Comparison of ENCODE assay signal across 23 cellular contexts in genomic region chr6:44158770-44159228, GRCh38. TPM values are rescaled to one million over a fixed set of nuclear protein-coding genes. Genes with fewer than 3 reads are reported as not detected.
"Had no signal": no experiment of that assay in that cellular context is flagged by ENCODE, and none has a peak within 500 bp of the region (broad histone marks: within the 10 kb centered on the region; RNA-seq: fewer than 3 reads in every experiment).

Gene CAPN11 (plus strand): TSS chr6:44158820. CDS start chr6:44158849, 29 bp downstream.

- H3K4me3 Mint-ChIP-seq: immature natural killer cell; natural killer cell; stimulated activated effector memory CD8-positive, alpha-beta T cell treated with anti-CD3 and anti-CD28 coated beads, Interleukin-12 subunit alpha, Interleukin-12 subunit beta, amount 100 ng/mL, for 72 hours; type B pancreatic cell had no signal

- H3K9me3 ChIP-seq: lower lobe of right lung, prostate gland, right atrium auricular region, sigmoid colon, suprapubic skin, tibial artery had no signal

- H3K36me3 Mint-ChIP-seq: immature natural killer cell; natural killer cell; stimulated activated effector memory CD8-positive, alpha-beta T cell treated with anti-CD3 and anti-CD28 coated beads, Interleukin-12 subunit alpha, Interleukin-12 subunit beta, amount 100 ng/mL, for 72 hours; type B pancreatic cell had no signal

- ATAC-seq: left colon; left ventricle myocardium superior; lower lobe of right lung; natural killer cell; stimulated activated effector memory CD8-positive, alpha-beta T cell treated with anti-CD3 and anti-CD28 coated beads, Interleukin-12 subunit alpha, Interleukin-12 subunit beta, amount 100 ng/mL, for 72 hours; stimulated activated naive CD8-positive, alpha-beta T cell treated with anti-CD3 and anti-CD28 coated beads, Interleukin-15, Interleukin-2, amounts not matched to agents 100 U/mL and 50 U/mL, for 24 hours had no signal

- H3K4me1 ChIP-seq: lower lobe of right lung, right atrium auricular region, sigmoid colon, suprapubic skin, tibial artery had no signal

- H3K4me3 ChIP-seq: lower lobe of right lung, prostate gland, right atrium auricular region, sigmoid colon, suprapubic skin, tibial artery had no signal

- H3K27me3 ChIP-seq: right atrium auricular region, suprapubic skin had no signal

- H3K27ac ChIP-seq: lower lobe of right lung, right atrium auricular region, sigmoid colon, suprapubic skin, tibial artery had no signal

- H3K27ac Mint-ChIP-seq: natural killer cell, type B pancreatic cell had no signal

- H3K36me3 ChIP-seq: prostate gland, right atrium auricular region, sigmoid colon had no signal

- H3K9me3 Mint-ChIP-seq: immature natural killer cell; natural killer cell; stimulated activated effector memory CD8-positive, alpha-beta T cell treated with anti-CD3 and anti-CD28 coated beads, Interleukin-12 subunit alpha, Interleukin-12 subunit beta, amount 100 ng/mL, for 72 hours; type B pancreatic cell had no signal

- H3K4me1 Mint-ChIP-seq: immature natural killer cell, natural killer cell had no signal

- DNase-seq: cortex of kidney; effector CD4-positive, alpha-beta T cell; hypothalamus; immature natural killer cell; islet precursor cell; kidney glomerular epithelial cell; left colon; left ventricle myocardium superior; lower lobe of right lung; natural killer cell; sigmoid colon; stimulated activated CD4-positive, alpha-beta T cell treated with anti-CD3 and anti-CD28 coated beads, Interleukin-2, amount 100 ng/mL, for 24 hours; stimulated activated CD4-positive, alpha-beta T cell treated with anti-CD3 and anti-CD28 coated beads, Interleukin-4, amount 100 ng/mL, for 24 hours; stimulated activated naive CD8-positive, alpha-beta T cell treated with anti-CD3 and anti-CD28 coated beads, Interleukin-15, Interleukin-2, amounts not matched to agents 100 U/mL and 50 U/mL, for 24 hours; tibial artery had no signal

RNA-seq across cellular contexts. Expression of gene CAPN11, which starts in this region (rescaled TPM):
- total RNA-seq: fibroblast of villous mesenchyme, frontal cortex, natural killer cell, osteocyte had no signal
